ENCODE assay signal across 8 cellular contexts in the genomic region with DNA sequence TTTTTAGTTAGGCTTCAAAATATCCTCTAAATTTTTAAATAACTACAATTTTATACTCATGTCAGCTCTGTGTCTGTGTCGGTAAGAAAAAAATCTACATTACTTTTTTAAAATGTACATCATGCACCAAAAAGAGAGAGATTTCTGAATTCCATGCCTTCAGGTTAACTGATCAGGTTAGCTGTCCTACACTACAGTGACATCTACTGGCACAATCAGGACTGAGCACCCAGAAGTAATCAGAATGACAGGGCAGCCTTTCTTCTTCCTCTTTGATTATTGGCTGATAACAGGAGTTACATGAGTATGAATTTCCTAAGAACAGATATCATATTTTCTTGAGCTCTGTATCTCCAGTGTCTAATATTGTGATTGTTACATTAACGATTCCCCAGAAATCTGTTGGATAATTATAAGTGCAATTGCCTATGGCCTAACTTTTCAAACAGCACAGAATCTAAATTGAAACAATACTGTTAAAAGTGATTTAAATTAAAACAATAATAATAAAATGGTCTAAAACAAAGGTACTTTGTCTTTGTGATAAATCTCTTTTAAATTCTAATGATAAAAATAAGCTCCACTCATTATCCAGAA. TPM values are rescaled to one million over a fixed set of nuclear protein-coding genes. Genes with fewer than 3 reads are reported as not detected.
DNase-seq lines count a peak whose midpoint lies in the region; ATAC-seq and TF ChIP-seq lines count a peak whose summit lies in the region.

No MANE protein-coding gene starts in this region.

- H3K4me3 Mint-ChIP-seq in Calu3 (ENCODE audit: low read depth, unreplicated experiment) = no peak overlapping the region
- no peak overlapping the region for H3K4me3 Mint-ChIP-seq in activated naive CD8-positive, alpha-beta T cell treated with anti-CD3 and anti-CD28 coated beads for 36 hours

- no peaks in the 10 kb centered on the region for H3K9me3 ChIP-seq in heart right ventricle

- TF ChIP-seq CTCF in Calu3 (IDR thresholded peaks at IDR 0.05; ENCODE audit: unreplicated experiment) (peak; percentile 88), LNCaP clone FGC (IDR thresholded peaks at IDR 0.05; ENCODE audit: control insufficient read depth, extremely low read depth, insufficient read depth) (peak; percentile 97), heart right ventricle (IDR thresholded peaks at IDR 0.05) (peak; percentile 81 to 97 (median 94))

- BruUV-seq in Calu3 (replicated peaks; lab: Mats Ljungman, UMichigan) = no TSS peak

- ATAC-seq in GM21390 (IDR thresholded peaks at IDR 0.05; ENCODE audit: unreplicated experiment) (peak; percentile 79), heart right ventricle (peak in 7 of 8 donors; percentile 51 to 84 (median 64)), sciatic nerve (peak; percentile 85), HG02970 (IDR thresholded peaks at IDR 0.05; ENCODE audit: low FRiP score, unreplicated experiment) (no peak)

- H3K36me3 Mint-ChIP-seq in Calu3 (ENCODE audit: insufficient read depth, unreplicated experiment) = no peaks in the 10 kb centered on the region
- no peaks in the 10 kb centered on the region for H3K36me3 Mint-ChIP-seq in activated naive CD8-positive, alpha-beta T cell treated with anti-CD3 and anti-CD28 coated beads for 36 hours

- DNase-seq in Calu3 (peak; percentile 73), LNCaP clone FGC (ENCODE audit: low read depth) (no peak), SHP77 treated with DMSO at 0.1 percent for 48 hours (lab: John Stamatoyannopoulos, UW) (peak; percentile 61), heart right ventricle (peak in 1 of 2 donors; percentile 48), sciatic nerve (ENCODE audit: low spot score) (no peak)
- DNase-seq in activated naive CD8-positive, alpha-beta T cell treated with anti-CD3 and anti-CD28 coated beads for 36 hours = peak; percentile 42

- CTCF ChIA-PET in Calu3 (lab: Charles Lee) = interaction anchor here (0.9 to 3.0 kb wide), 5 partner anchors 12 to 495 kb away, joined by 3 to 12 read pairs (median 5); partner anchors contain the start of genes IL6 and TOMM7

- H3K4me1 ChIP-seq in heart right ventricle = peaks cover 0 to 9% (median 0%) of the 10 kb centered on the region in 9 donors

- no peaks in the 10 kb centered on the region for H3K9me3 Mint-ChIP-seq in Calu3 (ENCODE audit: low read depth, unreplicated experiment)
- H3K9me3 Mint-ChIP-seq in activated naive CD8-positive, alpha-beta T cell treated with anti-CD3 and anti-CD28 coated beads for 36 hours = no peaks in the 10 kb centered on the region

- no peaks in the 10 kb centered on the region for H3K27me3 ChIP-seq in heart right ventricle

- whole genome bisulfite sequencing in heart right ventricle, 2 donors = 0 to 2% methylated on average over 2 of the region's 2 CpGs

- no peak overlapping the region for H3K27ac ChIP-seq in heart right ventricle

- H3K4me1 Mint-ChIP-seq in Calu3 (ENCODE audit: low read depth, unreplicated experiment) = no peaks in the 10 kb centered on the region
- H3K4me1 Mint-ChIP-seq in activated naive CD8-positive, alpha-beta T cell treated with anti-CD3 and anti-CD28 coated beads for 36 hours = peaks cover 4% of the 10 kb centered on the region

- no peak overlapping the region for H3K27ac Mint-ChIP-seq in Calu3 (ENCODE audit: unreplicated experiment)
- H3K27ac Mint-ChIP-seq in activated naive CD8-positive, alpha-beta T cell treated with anti-CD3 and anti-CD28 coated beads for 36 hours = no peak overlapping the region

- H3K36me3 ChIP-seq in heart right ventricle = no peaks in the 10 kb centered on the region

- H3K27me3 Mint-ChIP-seq in Calu3 (ENCODE audit: unreplicated experiment) = peaks cover 20% of the 10 kb centered on the region
- H3K27me3 Mint-ChIP-seq in activated naive CD8-positive, alpha-beta T cell treated with anti-CD3 and anti-CD28 coated beads for 36 hours = no peaks in the 10 kb centered on the region

- intact Hi-C loops in Calu3 (cut with micrococcal nuclease; ENCODE audit: unreplicated experiment) (loop anchor here (1.0 to 5.0 kb wide), 6 partner anchors 201 to 505 kb away; partner anchors contain the start of gene TOMM7), heart right ventricle (cut with DNase I) (loop anchor here in 9 of 10 donors (1.0 to 10.0 kb wide), 12 partner anchors 81 to 499 kb away; partner anchors contain the start of genes TOMM7 (in 3 of the 9) and IL6 (in 1 of the 9)), sciatic nerve (cut with DNase I) (loop anchor here (10.0 kb wide), 1 partner anchor 501 kb away; no protein-coding TSS in a partner anchor)

- no peak overlapping the region for H3K4me3 ChIP-seq in LNCaP clone FGC (ENCODE audit: low read depth, low read length)
- no peak overlapping the region for H3K4me3 ChIP-seq in heart right ventricle

RNA-seq across cellular contexts. Expression of gene HYCC1, which starts 41.8 kb away (rescaled TPM):
- total RNA-seq in Calu3 (2022) (12.7 and 14.2 TPM in 2 replicates), heart right ventricle (10 to 100 TPM; 26.2 to 39.6 (median 34.5) TPM), sciatic nerve (60.0 TPM)
- total RNA-seq in activated naive CD8-positive, alpha-beta T cell treated with anti-CD3 and anti-CD28 coated beads for 36 hours = 10 to 100 TPM; 24.8 to 27.9 TPM
- polyA plus RNA-seq in heart right ventricle = 1 to 10 TPM; 5.9 to 7.8 TPM

RNA-seq across cellular contexts. Expression of gene KLHL7, which starts 49.9 kb away (rescaled TPM):
- total RNA-seq in Calu3 (2022) (35.2 and 37.8 TPM in 2 replicates), heart right ventricle (100 to 1,000 TPM in 9 of 10 donors, 10 to 100 TPM in 1; 86.3 to 159 (median 146) TPM), sciatic nerve (29.1 TPM)
- 10 to 100 TPM; 16.6 to 19.1 TPM for total RNA-seq in activated naive CD8-positive, alpha-beta T cell treated with anti-CD3 and anti-CD28 coated beads for 36 hours
- polyA plus RNA-seq in heart right ventricle = 10 to 100 TPM; 27.1 to 55.2 TPM

Comparison
In these comparisons a context has a peak if more than half of its experiments do, and no peak if none do; other contexts are left out.
1. DNase-seq: peak in Calu3 (single experiment), SHP77 treated with DMSO at 0.1 percent for 48 hours (single experiment) and activated naive CD8-positive, alpha-beta T cell treated with anti-CD3 and anti-CD28 coated beads for 36 hours (single experiment); none in LNCaP clone FGC (single experiment) and sciatic nerve (single experiment).
2. Peak in every context shown above with its lines, with median percentiles within 50 percentile points of each other: CTCF ChIP-seq.